Comparison of ENCODE assay signal across 8 cellular contexts in genomic region chr1:21440630-21441125, GRCh38. TPM values are rescaled to one million over a fixed set of nuclear protein-coding genes. Genes with fewer than 3 reads are reported as not detected.
DNase-seq lines count a peak whose midpoint lies in the region; ATAC-seq and TF ChIP-seq lines count a peak whose summit lies in the region.
"Not testable (repeated sequence)": the region's sequence is repeated elsewhere in the genome, so short reads cannot be mapped to it uniquely, and the experiment has no call there.

No MANE protein-coding gene starts in this region.

- TF ChIP-seq CTCF in left lung (IDR thresholded peaks at IDR 0.05); progenitor cell of endocrine pancreas (IDR thresholded peaks at IDR 0.05; ENCODE audit: unreplicated experiment): not testable (repeated sequence)

- H3K27ac Mint-ChIP-seq in T-helper 1 cell treated with Interleukin-12 subunit alpha and Interleukin-12 subunit beta and Interleukin-4 antibody, amounts not matched to agents 30 μg/mL and 1 μg/mL, for 36 hours = peak overlapping the region; percentile 36
- H3K27ac Mint-ChIP-seq in activated naive CD8-positive, alpha-beta T cell treated with anti-CD3 and anti-CD28 coated beads for 36 hours = peak overlapping the region; percentile 29
- peak overlapping the region; percentile 60 for H3K27ac Mint-ChIP-seq in progenitor cell of endocrine pancreas

- peaks cover 43% of the 10 kb centered on the region for H3K27me3 Mint-ChIP-seq in T-helper 1 cell treated with Interleukin-12 subunit alpha and Interleukin-12 subunit beta and Interleukin-4 antibody, amounts not matched to agents 30 μg/mL and 1 μg/mL, for 36 hours (ENCODE audit: low read depth)
- not testable (repeated sequence) for H3K27me3 Mint-ChIP-seq in activated naive CD8-positive, alpha-beta T cell treated with anti-CD3 and anti-CD28 coated beads for 36 hours; progenitor cell of endocrine pancreas

- not testable (repeated sequence) for H3K27me3 ChIP-seq in esophagus (ENCODE audit: control insufficient read depth in 1 of 2, insufficient read depth in 2 of 2, low read length in 2 of 2)
- peaks cover 0 to 56% of the 10 kb centered on the region in 2 donors for H3K27me3 ChIP-seq in left lung
- peaks cover 24% of the 10 kb centered on the region for H3K27me3 ChIP-seq in thymus (ENCODE audit: control insufficient read depth, insufficient read depth)

- DNase-seq in DMS 273 (lab: John Stamatoyannopoulos, UW; ENCODE audit: unreplicated experiment) = peak; percentile 41
- peak; percentile 62 for DNase-seq in Jurkat, Clone E6-1 (ENCODE audit: low read depth, low spot score)
- peak; percentile 49 for DNase-seq in activated naive CD8-positive, alpha-beta T cell treated with anti-CD3 and anti-CD28 coated beads for 36 hours
- DNase-seq in left lung; progenitor cell of endocrine pancreas (ENCODE audit: low spot score, unreplicated experiment): not testable (repeated sequence)

- H3K4me3 Mint-ChIP-seq in T-helper 1 cell treated with Interleukin-12 subunit alpha and Interleukin-12 subunit beta and Interleukin-4 antibody, amounts not matched to agents 30 μg/mL and 1 μg/mL, for 36 hours = peak overlapping the region; percentile 77
- H3K4me3 Mint-ChIP-seq in activated naive CD8-positive, alpha-beta T cell treated with anti-CD3 and anti-CD28 coated beads for 36 hours = peak overlapping the region; percentile 78
- peak overlapping the region; percentile 94 for H3K4me3 Mint-ChIP-seq in progenitor cell of endocrine pancreas (ENCODE audit: low read depth)

- intact Hi-C loops in left lung (cut with DNase I) = not testable (repeated sequence)

- WGBS in esophagus, 2 donors = 6 to 10% methylated on average over 21 of the region's 21 CpGs
- WGBS in thymus = 9% methylated on average over 21 of the region's 21 CpGs

- not testable (repeated sequence) for H3K27ac ChIP-seq in esophagus (ENCODE audit: low read depth in 2 of 2, low read length in 1 of 2); left lung
- H3K27ac ChIP-seq in thymus (ENCODE audit: low read depth) = peak overlapping the region; percentile 60

- not testable (repeated sequence) for H3K9me3 Mint-ChIP-seq in T-helper 1 cell treated with Interleukin-12 subunit alpha and Interleukin-12 subunit beta and Interleukin-4 antibody, amounts not matched to agents 30 μg/mL and 1 μg/mL, for 36 hours; activated naive CD8-positive, alpha-beta T cell treated with anti-CD3 and anti-CD28 coated beads for 36 hours; progenitor cell of endocrine pancreas (ENCODE audit: low read depth)

- not testable (repeated sequence) for H3K4me1 ChIP-seq in esophagus (ENCODE audit: control insufficient read depth in 2 of 2, insufficient read depth in 2 of 2, low read length in 1 of 2); left lung; thymus (ENCODE audit: control insufficient read depth, insufficient read depth, low read length)

- not testable (repeated sequence) for H3K9me3 ChIP-seq in esophagus (ENCODE audit: control insufficient read depth in 2 of 2, insufficient read depth in 1 of 2, low read depth in 1 of 2, low read length in 1 of 2); left lung; thymus (ENCODE audit: control insufficient read depth)

- H3K36me3 Mint-ChIP-seq in T-helper 1 cell treated with Interleukin-12 subunit alpha and Interleukin-12 subunit beta and Interleukin-4 antibody, amounts not matched to agents 30 μg/mL and 1 μg/mL, for 36 hours (ENCODE audit: low read depth); activated naive CD8-positive, alpha-beta T cell treated with anti-CD3 and anti-CD28 coated beads for 36 hours; progenitor cell of endocrine pancreas (ENCODE audit: insufficient read depth): not testable (repeated sequence)

- H3K4me3 ChIP-seq in Jurkat, Clone E6-1 (ENCODE audit: low read length) = peak overlapping the region; percentile 16
- H3K4me3 ChIP-seq in esophagus (ENCODE audit: low read depth in 1 of 2, low read length in 2 of 2) (peak overlapping the region; percentile 66 to 70), left lung (peak overlapping the region; percentile 55 to 73), thymus (ENCODE audit: low read length) (peak overlapping the region; percentile 17)

- not testable (repeated sequence) for H3K36me3 ChIP-seq in esophagus (ENCODE audit: control insufficient read depth in 2 of 2, insufficient read depth in 2 of 2, low read length in 1 of 2); left lung; thymus (ENCODE audit: control insufficient read depth, insufficient read depth)

- H3K4me1 Mint-ChIP-seq in T-helper 1 cell treated with Interleukin-12 subunit alpha and Interleukin-12 subunit beta and Interleukin-4 antibody, amounts not matched to agents 30 μg/mL and 1 μg/mL, for 36 hours (ENCODE audit: low read depth) = peaks cover 14% of the 10 kb centered on the region
- peaks cover 23% of the 10 kb centered on the region for H3K4me1 Mint-ChIP-seq in activated naive CD8-positive, alpha-beta T cell treated with anti-CD3 and anti-CD28 coated beads for 36 hours
- H3K4me1 Mint-ChIP-seq in progenitor cell of endocrine pancreas (ENCODE audit: low read depth) = not testable (repeated sequence)

- ATAC-seq in left lung = not testable (repeated sequence)

RNA-seq across cellular contexts. Expression of gene NBPF3, which starts 0.7 kb away (rescaled TPM):
- 4.8 TPM for polyA plus RNA-seq in Jurkat, Clone E6-1 (2012; ENCODE audit: insufficient read depth, insufficient read length)
- 1 to 10 TPM; 3.9 to 4.2 TPM for total RNA-seq in activated naive CD8-positive, alpha-beta T cell treated with anti-CD3 and anti-CD28 coated beads for 36 hours
- 1 to 10 TPM; 1.1 to 2.4 TPM for polyA plus RNA-seq in esophagus
- 10 to 100 TPM in 1 of 2 donors, 1 to 10 TPM in 1; 3.6 to 11.6 TPM for total RNA-seq in left lung
- 19.4 and 20.1 TPM in 2 replicates for total RNA-seq in progenitor cell of endocrine pancreas
- polyA plus RNA-seq in thymus = 1.6 TPM

Comparison
In these comparisons a context has a peak if more than half of its experiments do, and no peak if none do; other contexts are left out.
1. H3K4me3 ChIP-seq: peak in every context shown above with its lines; median percentile 68 in esophagus; 64 in left lung; 17 in thymus; 16 in Jurkat, Clone E6-1.